8 cellular contexts compared by ENCODE assay signal in genomic region chr7:32495298-32496051, GRCh38. TPM values are rescaled to one million over a fixed set of nuclear protein-coding genes. Genes with fewer than 3 reads are reported as not detected.
DNase-seq lines count a peak whose midpoint lies in the region; ATAC-seq and TF ChIP-seq lines count a peak whose summit lies in the region.

Gene AVL9, plus strand, starts transcription at chr7:32495489. Its CDS starts 221 bp downstream, at chr7:32495710.

- peaks cover 13% of the 10 kb centered on the region for H4K20me1 ChIP-seq in PC-9 (ENCODE audit: insufficient read depth)

- no peaks in the 10 kb centered on the region for H3K9me2 ChIP-seq in PC-9 (ENCODE audit: insufficient read depth)

- peak; percentile 95 for ATAC-seq in GM21717 (IDR thresholded peaks at IDR 0.05; ENCODE audit: unreplicated experiment)

- CTCF ChIA-PET in PC-9 (lab: Charles Lee), result interaction anchor here (0.6 to 0.7 kb wide), 3 partner anchors 351 to 1694 kb away, joined by 3 to 8 read pairs (median 5); no protein-coding TSS in a partner anchor

- H3K4me1 ChIP-seq in PC-9 (replicated peaks; ENCODE audit: insufficient read depth), result peaks cover 37% of the 10 kb centered on the region
- H3K4me1 ChIP-seq in mucosa of rectum (ENCODE audit: control insufficient read depth in 2 of 2, insufficient read depth in 2 of 2, low read length in 2 of 2), result peaks cover 8 to 9% of the 10 kb centered on the region in 2 donors

- peak within 1 kb of the TSS; percentile 100 for H2AFZ ChIP-seq in PC-9

- H3F3A ChIP-seq in PC-9 (ENCODE audit: insufficient read depth, low read depth), result peaks cover 19% of the 10 kb centered on the region

- POLR2A ChIA-PET in PC-9 (lab: Charles Lee; ENCODE audit: unreplicated experiment), result interaction anchor here (0.6 to 1.0 kb wide), 6 partner anchors 8 to 163 kb away, joined by 3 to 15 read pairs (median 5); no protein-coding TSS in a partner anchor

- H3K4me3 ChIP-seq in Jurkat, Clone E6-1 (ENCODE audit: low read length), result peak within 1 kb of the TSS; percentile 84
- H3K4me3 ChIP-seq in PC-9 (peak within 1 kb of the TSS; percentile 92), epithelial cell of proximal tubule (ENCODE audit: low read depth, low read length) (peak within 1 kb of the TSS; percentile 87), mucosa of rectum (ENCODE audit: low read length in 2 of 2) (peak within 1 kb of the TSS; percentile 87 to 94)

- H3K79me2 ChIP-seq in PC-9 (ENCODE audit: low read depth), result peaks cover 58% of the 10 kb centered on the region

- H3K36me3 ChIP-seq in PC-9 (ENCODE audit: low read depth), result no peaks in the 10 kb centered on the region
- H3K36me3 ChIP-seq in mucosa of rectum (ENCODE audit: control insufficient read depth in 2 of 2, insufficient read depth in 2 of 2, low read length in 2 of 2), result no peaks in the 10 kb centered on the region

- intact Hi-C loops in PC-9 (cut with micrococcal nuclease; ENCODE audit: unreplicated experiment), result loop anchor here (2.0 to 10.0 kb wide), 7 partner anchors 57 to 549 kb away; partner anchors contain the start of gene KBTBD2

- H3K9ac ChIP-seq in mucosa of rectum (ENCODE audit: low read depth in 1 of 2, low read length in 2 of 2), result peak within 1 kb of the TSS; percentile 96

- TF ChIP-seq CTCF in PC-9 (conservative IDR thresholded peaks at IDR 0.05) (no peak), epithelial cell of proximal tubule (conservative IDR thresholded peaks at IDR 0.05; ENCODE audit: low read depth, low read length) (no peak)

- H3K27ac ChIP-seq in PC-9 (peak within 1 kb of the TSS; percentile 80), mucosa of rectum (ENCODE audit: low read depth in 2 of 2, low read length in 2 of 2) (peak within 1 kb of the TSS; percentile 97 to 98)

- no TSS peak for BruUV-seq in PC-9 (replicated peaks; lab: Mats Ljungman, UMichigan)

- H3K27me3 ChIP-seq in PC-9 (ENCODE audit: insufficient read depth, low read depth) (no peaks in the 10 kb centered on the region), mucosa of rectum (ENCODE audit: control insufficient read depth in 2 of 2, insufficient read depth in 2 of 2, low read length in 2 of 2) (no peaks in the 10 kb centered on the region)

- H3K9me3 ChIP-seq in PC-9 (ENCODE audit: insufficient read depth, low read depth) (peaks cover 3% of the 10 kb centered on the region; the same call in 1 of the 2 replicates), mucosa of rectum (ENCODE audit: control insufficient read depth in 2 of 2, low read length in 2 of 2) (no peaks in the 10 kb centered on the region)

- peak within 1 kb of the TSS; percentile 94 for H3K4me2 ChIP-seq in PC-9

- peak; percentile 96 for DNase-seq in DMS153 (lab: John Stamatoyannopoulos, UW)
- DNase-seq in Jurkat, Clone E6-1 (ENCODE audit: low read depth, low spot score), result peak; percentile 94
- DNase-seq in PC-9, result peak; percentile 89 to 100
- peak; percentile 99 for DNase-seq in activated T-cell treated with anti-CD3 and anti-CD28 coated beads, Interleukin-2, amount 50 U/mL, for 1 hour
- DNase-seq in epithelial cell of proximal tubule (ENCODE audit: low read depth), result no peak
- DNase-seq in stimulated activated CD8-positive, alpha-beta memory T cell treated with anti-CD3 and anti-CD28 coated beads, Interleukin-4, amount 100 ng/mL, for 4 hours (ENCODE audit: low read depth in 2 of 2, low spot score in 1 of 2), result peak; percentile 98 to 99

RNA-seq across cellular contexts. Expression of gene AVL9, which starts in this region (rescaled TPM):
- polyA plus RNA-seq in Jurkat, Clone E6-1 (2012; ENCODE audit: insufficient read depth, insufficient read length), result 13.1 TPM
- total RNA-seq in PC-9 (2021) (57.1 and 68.8 TPM in 2 replicates), epithelial cell of proximal tubule (18.7 and 56.7 TPM in 2 replicates)
